In genomic region chr12:92049403-92049802, GRCh38 we compare ENCODE assay signal across 1 cellular context.
TF ChIP-seq lines count a peak whose summit lies in the region.

No MANE protein-coding gene starts in this region.

TF ChIP-seq in GM12878, 131 proteins besides CTCF, POLR2A, EP300 and RAD21 (continued from another document):
- TF ChIP-seq ATF2 (IDR thresholded peaks at IDR 0.05; ENCODE audit: low read length) (peak; percentile 51; the same call in 1 of the 2 replicates), ETV6 (conservative IDR thresholded peaks at IDR 0.05 in 1 of 2, IDR thresholded peaks at IDR 0.05 in 1 of 2; ENCODE audit: borderline replicate concordance in 1 of 2, low read depth in 1 of 2) (peak in 1 of 2 experiments; percentile 98; a peak in 2 of 4 replicates), HSF1 (IDR thresholded peaks at IDR 0.05; ENCODE audit: low read depth, low read length) (no peak), RELB (IDR thresholded peaks at IDR 0.05; ENCODE audit: low read depth) (peak; percentile 40; the same call in 1 of the 2 replicates), DPF2 (IDR thresholded peaks at IDR 0.05) (peak; percentile 53), CREM (IDR thresholded peaks at IDR 0.05; ENCODE audit: low read depth) (peak; percentile 44; the same call in 1 of the 2 replicates), NR2F1 (conservative IDR thresholded peaks at IDR 0.05) (peak; percentile 67), GABPA (IDR thresholded peaks at IDR 0.05; ENCODE audit: low read depth) (no peak), BACH1 (IDR thresholded peaks at IDR 0.05; ENCODE audit: borderline replicate concordance) (no peak; the same call in 1 of the 2 replicates), MEF2B (IDR thresholded peaks at IDR 0.05; ENCODE audit: partially characterized antibody, poor library complexity, severe bottlenecking) (peak; percentile 30), IKZF1 (conservative IDR thresholded peaks at IDR 0.05) (peak; percentile 84), SPI1 (IDR thresholded peaks at IDR 0.05; ENCODE audit: borderline replicate concordance, insufficient read depth, low read depth, low read length) (peak; percentile 90), PKNOX1 (IDR thresholded peaks at IDR 0.05) (no peak), MTA3 (IDR thresholded peaks at IDR 0.05; ENCODE audit: borderline replicate concordance, low read length) (no peak), EGR1 (IDR thresholded peaks at IDR 0.05; ENCODE audit: borderline replicate concordance in 1 of 2, low read depth in 2 of 2, low read length in 2 of 2) (peak in 1 of 2 experiments; percentile 55; a peak in 1 of 3 replicates), SMARCA5 (IDR thresholded peaks at IDR 0.05) (no peak), IKZF2 (IDR thresholded peaks at IDR 0.05) (peak; percentile 81 to 88), HDAC6 (IDR thresholded peaks at IDR 0.05; ENCODE audit: unreplicated experiment) (no peak), JUNB (IDR thresholded peaks at IDR 0.05) (peak; percentile 64), ZNF687 (IDR thresholded peaks at IDR 0.05) (peak; percentile 75; the same call in 1 of the 2 replicates), FOS (IDR thresholded peaks at IDR 0.05; ENCODE audit: borderline replicate concordance, extremely low read depth, insufficient read length) (no peak), ATF7 (IDR thresholded peaks at IDR 0.05; ENCODE audit: low read depth) (no peak), NFIC (IDR thresholded peaks at IDR 0.05; ENCODE audit: low read depth, low read length) (peak; percentile 78; the same call in 1 of the 2 replicates), GATAD2B (conservative IDR thresholded peaks at IDR 0.05; ENCODE audit: low read depth) (no peak)
